2 cellular contexts compared by ENCODE assay signal in the genomic region with DNA sequence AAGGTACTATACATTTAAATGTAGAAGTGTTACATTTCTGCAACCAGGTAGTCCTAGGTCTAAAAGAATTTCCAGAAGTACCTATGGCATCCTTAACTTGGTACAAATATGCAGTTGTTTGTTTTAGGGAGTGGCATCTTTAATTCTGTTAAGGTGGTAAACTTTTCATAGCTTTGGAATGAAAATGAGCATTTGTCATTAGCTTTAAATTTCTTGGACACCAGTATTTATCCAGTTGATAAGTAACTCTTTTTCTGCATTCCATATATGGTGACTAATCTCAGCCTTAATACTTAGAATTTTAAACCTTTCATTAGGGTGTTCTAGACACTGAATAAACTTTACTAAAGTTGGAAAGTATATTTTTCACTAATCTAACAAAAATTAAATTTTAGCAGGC.
TF ChIP-seq lines count a peak whose summit lies in the region.

No MANE protein-coding gene starts in this region.

TF ChIP-seq in A549, 52 proteins besides CTCF, POLR2A, EP300 and RAD21:
- TF ChIP-seq CHD2 (IDR thresholded peaks at IDR 0.05; ENCODE audit: low read length, partially characterized antibody) (no peak), EHMT2 (IDR thresholded peaks at IDR 0.05; ENCODE audit: low read depth) (no peak), KDM5A (IDR thresholded peaks at IDR 0.05) (no peak), KDM1A (IDR thresholded peaks at IDR 0.05; ENCODE audit: low read depth) (no peak), HOXB13 (CRISPR knock-in tag; IDR thresholded peaks at IDR 0.05; ENCODE audit: low read depth) (no peak), CEBPB (IDR thresholded peaks at IDR 0.05) (no peak), HOXB5 (CRISPR knock-in tag; IDR thresholded peaks at IDR 0.05) (no peak), ESRRA (IDR thresholded peaks at IDR 0.05; ENCODE audit: borderline replicate concordance, low read length) (no peak), JUN (IDR thresholded peaks at IDR 0.05) (no peak), EHF (CRISPR knock-in tag; IDR thresholded peaks at IDR 0.05) (no peak), ZNF302 (CRISPR knock-in tag; IDR thresholded peaks at IDR 0.05) (no peak)
- TF ChIP-seq, protein P1, sequence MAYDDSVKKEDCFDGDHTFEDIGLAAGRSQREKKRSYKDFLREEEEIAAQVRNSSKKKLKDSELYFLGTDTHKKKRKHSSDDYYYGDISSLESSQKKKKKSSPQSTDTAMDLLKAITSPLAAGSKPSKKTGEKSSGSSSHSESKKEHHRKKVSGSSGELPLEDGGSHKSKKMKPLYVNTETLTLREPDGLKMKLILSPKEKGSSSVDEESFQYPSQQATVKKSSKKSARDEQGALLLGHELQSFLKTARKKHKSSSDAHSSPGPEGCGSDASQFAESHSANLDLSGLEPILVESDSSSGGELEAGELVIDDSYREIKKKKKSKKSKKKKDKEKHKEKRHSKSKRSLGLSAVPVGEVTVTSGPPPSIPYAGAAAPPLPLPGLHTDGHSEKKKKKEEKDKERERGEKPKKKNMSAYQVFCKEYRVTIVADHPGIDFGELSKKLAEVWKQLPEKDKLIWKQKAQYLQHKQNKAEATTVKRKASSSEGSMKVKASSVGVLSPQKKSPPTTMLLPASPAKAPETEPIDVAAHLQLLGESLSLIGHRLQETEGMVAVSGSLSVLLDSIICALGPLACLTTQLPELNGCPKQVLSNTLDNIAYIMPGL (CRISPR knock-in tag; IDR thresholded peaks at IDR 0.05; ENCODE audit: borderline replicate concordance) = no peak
- TF ChIP-seq, protein P2, sequence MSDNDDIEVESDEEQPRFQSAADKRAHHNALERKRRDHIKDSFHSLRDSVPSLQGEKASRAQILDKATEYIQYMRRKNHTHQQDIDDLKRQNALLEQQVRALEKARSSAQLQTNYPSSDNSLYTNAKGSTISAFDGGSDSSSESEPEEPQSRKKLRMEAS (IDR thresholded peaks at IDR 0.05) = no peak

TF ChIP-seq in IMR-90, 13 proteins besides CTCF, POLR2A, EP300 and RAD21:
- TF ChIP-seq, protein P3, sequence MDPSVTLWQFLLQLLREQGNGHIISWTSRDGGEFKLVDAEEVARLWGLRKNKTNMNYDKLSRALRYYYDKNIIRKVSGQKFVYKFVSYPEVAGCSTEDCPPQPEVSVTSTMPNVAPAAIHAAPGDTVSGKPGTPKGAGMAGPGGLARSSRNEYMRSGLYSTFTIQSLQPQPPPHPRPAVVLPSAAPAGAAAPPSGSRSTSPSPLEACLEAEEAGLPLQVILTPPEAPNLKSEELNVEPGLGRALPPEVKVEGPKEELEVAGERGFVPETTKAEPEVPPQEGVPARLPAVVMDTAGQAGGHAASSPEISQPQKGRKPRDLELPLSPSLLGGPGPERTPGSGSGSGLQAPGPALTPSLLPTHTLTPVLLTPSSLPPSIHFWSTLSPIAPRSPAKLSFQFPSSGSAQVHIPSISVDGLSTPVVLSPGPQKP (IDR thresholded peaks at IDR 0.05; ENCODE audit: borderline replicate concordance, low read depth, low read length) = no peak
- no peak for TF ChIP-seq SMC3 (IDR thresholded peaks at IDR 0.05; ENCODE audit: low read depth, low read length)
- TF ChIP-seq CHD1 (IDR thresholded peaks at IDR 0.05; ENCODE audit: low read depth, low read length) = no peak
- no peak for TF ChIP-seq RFX5 (IDR thresholded peaks at IDR 0.05; ENCODE audit: low read depth, low read length)
- TF ChIP-seq MXI1 (IDR thresholded peaks at IDR 0.05; ENCODE audit: borderline replicate concordance, low read depth, low read length) = no peak
- TF ChIP-seq NFE2L2 (IDR thresholded peaks at IDR 0.05; ENCODE audit: low read depth, low read length) = no peak
- no peak for TF ChIP-seq FOS (IDR thresholded peaks at IDR 0.05; ENCODE audit: low read depth, low read length)
- TF ChIP-seq, protein P4, sequence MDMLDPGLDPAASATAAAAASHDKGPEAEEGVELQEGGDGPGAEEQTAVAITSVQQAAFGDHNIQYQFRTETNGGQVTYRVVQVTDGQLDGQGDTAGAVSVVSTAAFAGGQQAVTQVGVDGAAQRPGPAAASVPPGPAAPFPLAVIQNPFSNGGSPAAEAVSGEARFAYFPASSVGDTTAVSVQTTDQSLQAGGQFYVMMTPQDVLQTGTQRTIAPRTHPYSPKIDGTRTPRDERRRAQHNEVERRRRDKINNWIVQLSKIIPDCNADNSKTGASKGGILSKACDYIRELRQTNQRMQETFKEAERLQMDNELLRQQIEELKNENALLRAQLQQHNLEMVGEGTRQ (IDR thresholded peaks at IDR 0.05; ENCODE audit: low read depth, low read length) = no peak
- TF ChIP-seq BHLHE40 (IDR thresholded peaks at IDR 0.05; ENCODE audit: low read depth, low read length) = no peak
- TF ChIP-seq CEBPB (IDR thresholded peaks at IDR 0.05; ENCODE audit: low read depth, low read length) = no peak
- TF ChIP-seq MAZ (IDR thresholded peaks at IDR 0.05; ENCODE audit: borderline replicate concordance, low read depth, low read length) = no peak
- no peak for TF ChIP-seq RCOR1 (IDR thresholded peaks at IDR 0.05; ENCODE audit: insufficient replicate concordance, low read length)
- no peak for TF ChIP-seq MAFK (IDR thresholded peaks at IDR 0.05; ENCODE audit: low read depth, low read length)
